Comparison of ENCODE assay signal across 8 cellular contexts in the genomic region with DNA sequence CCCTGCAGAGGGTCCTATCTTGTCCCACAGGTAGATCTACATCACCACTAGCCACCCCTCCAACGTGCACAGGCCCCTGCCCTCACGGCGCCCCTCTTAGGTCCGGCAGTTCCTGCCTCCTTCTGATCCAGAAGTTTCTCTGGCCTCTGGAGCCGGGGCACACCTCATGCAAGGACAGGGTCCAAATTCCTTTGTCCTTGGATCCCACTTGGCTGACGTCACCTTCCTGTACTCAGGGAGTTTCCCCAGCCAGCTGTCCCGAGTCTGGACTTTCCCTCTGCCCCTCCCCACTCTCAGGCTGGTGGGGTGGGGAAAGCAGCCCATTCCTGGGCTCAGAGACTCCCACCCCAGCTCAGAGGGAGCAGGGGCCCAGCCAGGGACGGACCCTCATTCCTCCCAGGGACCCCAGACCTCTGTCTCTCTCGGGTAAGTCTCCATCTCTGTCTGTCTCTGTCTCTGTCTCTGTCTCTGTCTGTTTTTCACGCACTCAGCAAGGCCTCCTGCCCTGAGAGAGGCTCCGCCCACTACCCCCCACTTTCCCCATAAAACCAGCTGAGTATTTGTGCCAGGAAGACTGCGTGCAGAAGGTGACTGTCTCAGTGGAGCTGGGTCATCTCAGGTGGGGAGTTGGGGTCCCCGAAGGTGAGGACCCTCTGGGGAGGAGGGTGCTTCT. TPM values are rescaled to one million over a fixed set of nuclear protein-coding genes. Genes with fewer than 3 reads are reported as not detected.
DNase-seq lines count a peak whose midpoint lies in the region; ATAC-seq and TF ChIP-seq lines count a peak whose summit lies in the region.

A gene with protein sequence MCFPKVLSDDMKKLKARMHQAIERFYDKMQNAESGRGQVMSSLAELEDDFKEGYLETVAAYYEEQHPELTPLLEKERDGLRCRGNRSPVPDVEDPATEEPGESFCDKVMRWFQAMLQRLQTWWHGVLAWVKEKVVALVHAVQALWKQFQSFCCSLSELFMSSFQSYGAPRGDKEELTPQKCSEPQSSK (plus strand): TSS at position 572 of the 673 bp plus-strand sequence. CDS start 172 bp downstream, outside the sequence.

- peak within 1 kb of the TSS; percentile 97 for H3K27ac Mint-ChIP-seq in CD8-positive, alpha-beta T cell

- H3K27ac ChIP-seq in CD8-positive, alpha-beta T cell (ENCODE audit: low read depth, low read length): peak within 1 kb of the TSS; percentile 82
- H3K27ac ChIP-seq in left ventricle myocardium inferior (replicated peaks) (peak within 1 kb of the TSS; percentile 80), PC-9 (no peak within 1 kb of the TSS)

- intact Hi-C loops in CD8-positive, alpha-beta T cell (cut with DNase I, micrococcal nuclease): no loop called here
- intact Hi-C loops in left ventricle myocardium inferior (cut with micrococcal nuclease) (no loop called here), PC-9 (cut with micrococcal nuclease; ENCODE audit: unreplicated experiment) (no loop called here)

- no peaks in the 10 kb centered on the region for H3K9me2 ChIP-seq in PC-9 (ENCODE audit: insufficient read depth)

- POLR2A ChIA-PET in CD8-positive, alpha-beta T cell (lab: Charles Lee): interaction anchor here (0.6 to 4.3 kb wide), 11 partner anchors 11 to 95 kb away, joined by 3 to 58 read pairs (median 4); a partner anchor contains a TSS
- POLR2A ChIA-PET in PC-9 (lab: Charles Lee; ENCODE audit: unreplicated experiment): no interaction called here

- H3K4me2 ChIP-seq in PC-9: no peak within 1 kb of the TSS

- H3K4me1 Mint-ChIP-seq in CD8-positive, alpha-beta T cell (ENCODE audit: low read depth): peaks cover 58% of the 10 kb centered on the region

- H3K27me3 Mint-ChIP-seq in CD8-positive, alpha-beta T cell (ENCODE audit: low read depth): no peaks in the 10 kb centered on the region

- BruUV-seq in PC-9 (replicated peaks; lab: Mats Ljungman, UMichigan): no TSS peak

- ATAC-seq in CD8-positive, alpha-beta T cell: peak; percentile 43
- no peak for ATAC-seq in GM18861 (IDR thresholded peaks at IDR 0.05; ENCODE audit: unreplicated experiment)

- peak in 6 of 7 experiments; percentile 57 to 85 (median 66) for DNase-seq in CD8-positive, alpha-beta T cell
- DNase-seq in NCI-H226 (peak; percentile 74), left ventricle myocardium inferior (peak; percentile 61), NCI-H2171 (lab: John Stamatoyannopoulos, UW) (no peak), PC-9 (no peak)
- peak; percentile 80 for DNase-seq in activated naive CD4-positive, alpha-beta T cell treated with Interleukin-2 at 50 U/mL for 16 hours
- peak; percentile 86 for DNase-seq in stimulated activated CD4-positive, alpha-beta T cell treated with anti-CD3 and anti-CD28 coated beads, Interleukin-15, amount 100 ng/mL, for 24 hours

- H3K4me3 ChIP-seq in CD8-positive, alpha-beta T cell (ENCODE audit: low read depth, low read length): peak within 1 kb of the TSS; percentile 100
- H3K4me3 ChIP-seq in left ventricle myocardium inferior: peak within 1 kb of the TSS; percentile 69
- H3K4me3 ChIP-seq in PC-9: no peak within 1 kb of the TSS

- peaks cover 19% of the 10 kb centered on the region for H3K36me3 ChIP-seq in CD8-positive, alpha-beta T cell (ENCODE audit: insufficient read depth, low read length)
- peaks cover 9% of the 10 kb centered on the region for H3K36me3 ChIP-seq in left ventricle myocardium inferior
- H3K36me3 ChIP-seq in PC-9 (ENCODE audit: low read depth): no peaks in the 10 kb centered on the region

- H3F3A ChIP-seq in PC-9 (ENCODE audit: insufficient read depth, low read depth): no peaks in the 10 kb centered on the region

- no peaks in the 10 kb centered on the region for H3K27me3 ChIP-seq in CD8-positive, alpha-beta T cell (ENCODE audit: insufficient read depth, low read length)
- no peaks in the 10 kb centered on the region for H3K27me3 ChIP-seq in left ventricle myocardium inferior (ENCODE audit: low read depth)
- no peaks in the 10 kb centered on the region for H3K27me3 ChIP-seq in PC-9 (ENCODE audit: insufficient read depth, low read depth)

- no peaks in the 10 kb centered on the region for H3K9me3 Mint-ChIP-seq in CD8-positive, alpha-beta T cell

- H3K79me2 ChIP-seq in PC-9 (ENCODE audit: low read depth): no peaks in the 10 kb centered on the region

- H3K4me3 Mint-ChIP-seq in CD8-positive, alpha-beta T cell: peak within 1 kb of the TSS; percentile 97

- no peaks in the 10 kb centered on the region for H3K9me3 ChIP-seq in CD8-positive, alpha-beta T cell (ENCODE audit: low read length)
- H3K9me3 ChIP-seq in left ventricle myocardium inferior (replicated peaks) (no peaks in the 10 kb centered on the region), PC-9 (ENCODE audit: insufficient read depth, low read depth) (no peaks in the 10 kb centered on the region)

- no peak for TF ChIP-seq CTCF in CD8-positive, alpha-beta T cell (IDR thresholded peaks at IDR 0.05)
- TF ChIP-seq CTCF in left ventricle myocardium inferior (IDR thresholded peaks at IDR 0.05; ENCODE audit: borderline replicate concordance): no peak
- TF ChIP-seq CTCF in PC-9 (conservative IDR thresholded peaks at IDR 0.05): no peak

- no peaks in the 10 kb centered on the region for H4K20me1 ChIP-seq in PC-9 (ENCODE audit: insufficient read depth)

- H3K4me1 ChIP-seq in CD8-positive, alpha-beta T cell (ENCODE audit: insufficient read depth, low read length): peaks cover 48% of the 10 kb centered on the region
- H3K4me1 ChIP-seq in left ventricle myocardium inferior (peaks cover 38% of the 10 kb centered on the region), PC-9 (replicated peaks; ENCODE audit: insufficient read depth) (peaks cover 12% of the 10 kb centered on the region)

- H3K36me3 Mint-ChIP-seq in CD8-positive, alpha-beta T cell: peaks cover 41% of the 10 kb centered on the region

- H2AFZ ChIP-seq in PC-9: no peak within 1 kb of the TSS

- CTCF ChIA-PET in CD8-positive, alpha-beta T cell (lab: Charles Lee): interaction anchor here (0.5 to 14.0 kb wide), 10 partner anchors 10 to 443 kb away, joined by 3 to 324 read pairs (median 4); a partner anchor contains a TSS
- CTCF ChIA-PET in PC-9 (lab: Charles Lee): no interaction called here

RNA-seq across cellular contexts. Expression of the gene that starts here (rescaled TPM):
- 100 to 1,000 TPM; 123 to 127 TPM for total RNA-seq in CD8-positive, alpha-beta T cell
- total RNA-seq in left ventricle myocardium inferior: 36.3 TPM
- 1.5 and 2.2 TPM in 2 replicates for total RNA-seq in PC-9 (2021)

Comparison
In these comparisons a context has a peak if more than half of its experiments do, and no peak if none do; other contexts are left out.
1. RNA of the gene that starts here (total RNA-seq): 123 to 127 TPM in CD8-positive, alpha-beta T cell and 36.3 TPM in left ventricle myocardium inferior (single experiment); 1.5 to 2.2 TPM in PC-9; every median in the first group is over 10 times any median in the second.
2. DNase-seq: peak in CD8-positive, alpha-beta T cell (6 of 7), NCI-H226 (single experiment), activated naive CD4-positive, alpha-beta T cell treated with Interleukin-2 at 50 U/mL for 16 hours (single experiment), left ventricle myocardium inferior (single experiment) and stimulated activated CD4-positive, alpha-beta T cell treated with anti-CD3 and anti-CD28 coated beads, Interleukin-15, amount 100 ng/mL, for 24 hours (single experiment); none in NCI-H2171 (single experiment) and PC-9 (0 of 2).